In the genomic region with DNA sequence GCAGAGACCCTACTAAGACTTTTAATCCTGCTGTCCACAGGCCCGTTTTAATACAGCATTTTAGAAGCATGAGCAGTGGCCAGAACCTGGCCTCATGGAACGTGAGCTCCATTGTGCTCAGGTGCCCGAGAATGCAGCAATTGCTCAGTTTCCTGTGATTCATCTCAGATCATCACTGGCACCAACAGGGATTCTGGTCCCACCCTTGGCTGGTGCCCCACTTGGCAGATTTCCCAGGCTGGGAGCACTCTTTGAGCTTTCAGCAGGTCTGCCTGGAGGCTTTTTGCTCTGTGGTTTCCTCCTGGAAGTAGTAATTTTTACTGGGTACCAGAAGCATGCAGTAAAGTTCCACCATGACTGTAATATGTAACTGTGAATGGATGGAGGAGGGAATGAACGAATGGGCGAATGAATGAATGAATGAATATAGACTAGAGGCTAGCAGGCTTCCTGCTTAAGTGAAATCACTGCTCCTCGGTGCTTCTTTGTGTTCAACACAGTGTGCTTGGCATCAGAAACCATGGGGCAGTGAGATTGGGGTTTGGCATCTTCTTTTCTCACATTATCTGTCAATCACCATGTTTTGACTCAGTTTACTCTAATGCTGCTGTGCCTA, we compare ENCODE assay signal across 9 cellular contexts.
DNase-seq lines count a peak whose midpoint lies in the region; ATAC-seq and TF ChIP-seq lines count a peak whose summit lies in the region.
"Had no signal": no experiment of that assay in that cellular context is flagged by ENCODE, and none has a peak within 500 bp of the region (broad histone marks: within the 10 kb centered on the region; RNA-seq: fewer than 3 reads in every experiment).

No MANE protein-coding gene starts in this region.

- no peaks in the 10 kb centered on the region for H3K36me3 Mint-ChIP-seq in progenitor cell of endocrine pancreas (ENCODE audit: insufficient read depth)

- intact Hi-C loops in head of caudate nucleus (cut with DNase I) = no loop called here

- H3K27ac Mint-ChIP-seq in progenitor cell of endocrine pancreas = no peak overlapping the region

- DNase-seq in stimulated activated CD4-positive, alpha-beta T cell treated with anti-CD3 and anti-CD28 coated beads, Interleukin-4, amount 100 ng/mL, for 24 hours = peak; percentile 5
- no peak for DNase-seq in stimulated activated CD4-positive, alpha-beta T cell treated with anti-CD3 and anti-CD28 coated beads, Interleukin-4, amount 100 ng/mL, for 1 hour
- peak; percentile 85 for DNase-seq in SW480 (ENCODE audit: low spot score)
- DNase-seq in head of caudate nucleus = peak; percentile 5 to 91 (median 70)
- DNase-seq in stimulated activated CD8-positive, alpha-beta memory T cell treated with anti-CD3 and anti-CD28 coated beads, Interleukin-4, amount 100 ng/mL, for 48 hours = peak; percentile 29
- DNase-seq in progenitor cell of endocrine pancreas (ENCODE audit: low spot score, unreplicated experiment) = no peak
- DNase-seq in NCI-H524 (lab: John Stamatoyannopoulos, UW) = no peak
- DNase-seq: activated T-cell treated with anti-CD3 and anti-CD28 coated beads, Interleukin-2, amount 50 U/mL, for 4 hours had no signal

- no peak for TF ChIP-seq CTCF in progenitor cell of endocrine pancreas (IDR thresholded peaks at IDR 0.05; ENCODE audit: unreplicated experiment)

- no peaks in the 10 kb centered on the region for H3K9me3 Mint-ChIP-seq in progenitor cell of endocrine pancreas (ENCODE audit: low read depth)
- H3K9me3 Mint-ChIP-seq: activated T-cell treated with anti-CD3 and anti-CD28 coated beads, Interleukin-2, amount 50 U/mL, for 4 hours had no signal

- peaks cover 9% of the 10 kb centered on the region for H3K4me1 Mint-ChIP-seq in progenitor cell of endocrine pancreas (ENCODE audit: low read depth)

- H3K4me3 Mint-ChIP-seq in progenitor cell of endocrine pancreas (ENCODE audit: low read depth) = no peak overlapping the region
- H3K4me3 Mint-ChIP-seq: activated T-cell treated with anti-CD3 and anti-CD28 coated beads, Interleukin-2, amount 50 U/mL, for 4 hours had no signal

- no peak for ATAC-seq in GM18873 (IDR thresholded peaks at IDR 0.05; ENCODE audit: low FRiP score, unreplicated experiment)

- peaks cover 3% of the 10 kb centered on the region for H3K27me3 Mint-ChIP-seq in progenitor cell of endocrine pancreas

Comparison
In these comparisons a context has a peak if more than half of its experiments do, and no peak if none do; other contexts are left out.
1. DNase-seq: peak in stimulated activated CD4-positive, alpha-beta T cell treated with anti-CD3 and anti-CD28 coated beads, Interleukin-4, amount 100 ng/mL, for 24 hours (single experiment), SW480 (single experiment), head of caudate nucleus (42 of 42) and stimulated activated CD8-positive, alpha-beta memory T cell treated with anti-CD3 and anti-CD28 coated beads, Interleukin-4, amount 100 ng/mL, for 48 hours (single experiment); none in stimulated activated CD4-positive, alpha-beta T cell treated with anti-CD3 and anti-CD28 coated beads, Interleukin-4, amount 100 ng/mL, for 1 hour (single experiment), progenitor cell of endocrine pancreas (single experiment) and NCI-H524 (0 of 2).